ENCODE assay signal across 10 cellular contexts in the genomic region with DNA sequence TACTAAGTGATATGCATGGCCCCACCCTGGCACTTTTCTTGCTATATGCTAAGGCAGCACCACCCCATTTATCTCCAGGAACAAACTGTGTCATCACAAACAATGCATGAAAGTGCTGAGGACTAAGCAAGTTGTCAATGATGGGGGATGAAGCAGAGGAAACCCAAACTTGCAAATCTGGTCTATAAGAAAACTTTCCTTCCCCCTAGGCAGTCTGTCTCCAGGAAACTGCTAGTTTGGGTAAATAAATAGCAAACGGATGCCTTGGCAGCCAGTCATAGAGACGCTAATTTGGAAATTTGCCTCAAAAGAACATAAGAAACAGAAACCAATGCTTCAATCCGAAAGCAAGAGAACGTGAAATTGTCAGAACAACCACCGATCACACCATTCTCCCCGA. TPM values are rescaled to one million over a fixed set of nuclear protein-coding genes. Genes with fewer than 3 reads are reported as not detected.
DNase-seq lines count a peak whose midpoint lies in the region; ATAC-seq, FAIRE-seq and TF ChIP-seq lines count a peak whose summit lies in the region.
"Had no signal": no experiment of that assay in that cellular context is flagged by ENCODE, and none has a peak within 500 bp of the region (broad histone marks: within the 10 kb centered on the region; RNA-seq: fewer than 3 reads in every experiment).

No MANE protein-coding gene starts in this region.

- no peaks in the 10 kb centered on the region for H3K36me3 Mint-ChIP-seq in activated T-helper 17 cell treated with anti-CD3 and anti-CD28 coated beads, Interleukin-2, amount 50 U/mL, for 72 hours (ENCODE audit: low read depth)
- H3K36me3 Mint-ChIP-seq: T-cell had no signal

- peaks cover 5% of the 10 kb centered on the region for H3K4me1 Mint-ChIP-seq in activated T-helper 17 cell treated with anti-CD3 and anti-CD28 coated beads, Interleukin-2, amount 50 U/mL, for 72 hours

- H3K4me1 ChIP-seq in A549 (peaks cover 7% of the 10 kb centered on the region; the same call in 1 of the 3 replicates), body of pancreas (no peaks in the 10 kb centered on the region)

- TF ChIP-seq POLR2A in A549 (IDR thresholded peaks at IDR 0.05; ENCODE audit: low read length) (no peak), body of pancreas (IDR thresholded peaks at IDR 0.05) (no peak)

- no peaks in the 10 kb centered on the region for H3K36me3 ChIP-seq in body of pancreas (replicated peaks in 1 of 2; ENCODE audit: insufficient read depth in 1 of 2, low read depth in 2 of 2)

- H3K9me3 ChIP-seq in A549: no peaks in the 10 kb centered on the region
- no peaks in the 10 kb centered on the region for H3K9me3 ChIP-seq in body of pancreas

- H3K4me3 ChIP-seq in A549 (peak overlapping the region; percentile 14; the same call in 1 of the 3 replicates), body of pancreas (no peak overlapping the region)

- POLR2A ChIA-PET in A549 (lab: Yijun Ruan, JAX) (no interaction called here), GM10248 (lab: Yijun Ruan, JAX) (no interaction called here)

- FAIRE-seq in A549 (lab: Jason Lieb, UNC): no peak

- H3K9me3 Mint-ChIP-seq in activated T-helper 17 cell treated with anti-CD3 and anti-CD28 coated beads, Interleukin-2, amount 50 U/mL, for 72 hours: no peaks in the 10 kb centered on the region
- H3K9me3 Mint-ChIP-seq: T-cell had no signal

- peak in 1 of 2 experiments; percentile 15 for DNase-seq in A549 (ENCODE audit: low read depth in 1 of 2, low spot score in 1 of 2)
- DNase-seq in iPS-NIHi7 (ENCODE audit: extremely low spot score): peak; percentile 35
- DNase-seq in NCI-H446 treated with DMSO at 0.1 percent for 48 hours (lab: John Stamatoyannopoulos, UW): no peak
- no peak for DNase-seq in GM10248 (ENCODE audit: extremely low spot score)
- DNase-seq in NCI-H774 (lab: John Stamatoyannopoulos, UW): no peak
- no peak for DNase-seq in body of pancreas
- DNase-seq: DND-41, T-cell had no signal

- no peak for TF ChIP-seq RAD21 in A549 (conservative IDR thresholded peaks at IDR 0.05 in 1 of 2, IDR thresholded peaks at IDR 0.05 in 1 of 2)

- CTCF ChIA-PET in A549 (lab: Yijun Ruan, JAX): no interaction called here
- CTCF ChIA-PET in GM10248 (lab: Yijun Ruan, JAX): no interaction called here

- H3K4me3 Mint-ChIP-seq in activated T-helper 17 cell treated with anti-CD3 and anti-CD28 coated beads, Interleukin-2, amount 50 U/mL, for 72 hours: peak overlapping the region; percentile 41
- H3K4me3 Mint-ChIP-seq: T-cell had no signal

- no peak overlapping the region for H3K27ac ChIP-seq in A549
- H3K27ac ChIP-seq in body of pancreas: no peak overlapping the region

- intact Hi-C loops in body of pancreas (cut with DNase I): no loop called here

- H3K27ac Mint-ChIP-seq in activated T-helper 17 cell treated with anti-CD3 and anti-CD28 coated beads, Interleukin-2, amount 50 U/mL, for 72 hours: no peak overlapping the region
- H3K27ac Mint-ChIP-seq: T-cell had no signal

- ATAC-seq in A549 (peak in 1 of 2 experiments; percentile 37; a peak in 2 of 6 replicates), GM21619 (IDR thresholded peaks at IDR 0.05; ENCODE audit: unreplicated experiment) (peak; percentile 87), body of pancreas (no peak)
- peak; percentile 43 for ATAC-seq in activated T-helper 17 cell treated with anti-CD3 and anti-CD28 coated beads, Interleukin-2, amount 50 U/mL, for 72 hours (replicated peaks)

- H3K4me2 ChIP-seq in A549: peak overlapping the region; percentile 60

- TF ChIP-seq CTCF in A549 (IDR thresholded peaks at IDR 0.05): no peak
- TF ChIP-seq CTCF in GM10248 (IDR thresholded peaks at IDR 0.05; ENCODE audit: control extremely low read depth, extremely low read depth, low read depth, missing control alignments): no peak
- no peak for TF ChIP-seq CTCF in body of pancreas (IDR thresholded peaks at IDR 0.05)

- H3K27me3 Mint-ChIP-seq in activated T-helper 17 cell treated with anti-CD3 and anti-CD28 coated beads, Interleukin-2, amount 50 U/mL, for 72 hours: peaks cover 16% of the 10 kb centered on the region

- 3% methylated on average over 6 of the region's 6 CpGs for WGBS in A549 (ENCODE audit: missing lambda C conversion rate)
- 20 to 23% methylated on average over 6 of the region's 6 CpGs for WGBS in body of pancreas, 2 donors

- TF ChIP-seq EP300 in A549 (IDR thresholded peaks at IDR 0.05): no peak

- no peaks in the 10 kb centered on the region for H3K27me3 ChIP-seq in body of pancreas

TF ChIP-seq in A549, 52 proteins besides CTCF, POLR2A, EP300 and RAD21:
- TF ChIP-seq SREBF2 (IDR thresholded peaks at IDR 0.05) (no peak), RNF2 (IDR thresholded peaks at IDR 0.05; ENCODE audit: borderline replicate concordance, low read depth) (no peak; the same call in 1 of the 2 replicates), FOXS1 (CRISPR knock-in tag; IDR thresholded peaks at IDR 0.05) (no peak), NPAS2 (CRISPR knock-in tag; IDR thresholded peaks at IDR 0.05; ENCODE audit: borderline replicate concordance) (no peak), CBX2 (IDR thresholded peaks at IDR 0.05; ENCODE audit: borderline replicate concordance, low read depth) (no peak), JUN (IDR thresholded peaks at IDR 0.05) (no peak), JUNB (IDR thresholded peaks at IDR 0.05) (no peak), ATOH8 (CRISPR knock-in tag; IDR thresholded peaks at IDR 0.05; ENCODE audit: low read depth) (no peak), CBX8 (IDR thresholded peaks at IDR 0.05) (no peak), HOXB5 (CRISPR knock-in tag; IDR thresholded peaks at IDR 0.05) (no peak), EHF (CRISPR knock-in tag; IDR thresholded peaks at IDR 0.05) (no peak), KDM5A (IDR thresholded peaks at IDR 0.05) (no peak), FOSL2 (IDR thresholded peaks at IDR 0.05) (no peak), FOSL2 (CRISPR knock-in tag; IDR thresholded peaks at IDR 0.05) (no peak)
TF ChIP-seq in A549: peak in this region for 0.

RNA-seq across cellular contexts. Expression of gene HSBP1, which starts 5.6 kb away (rescaled TPM):
- polyA plus RNA-seq in A549 (2011; rRNA removed) (236 and 280 TPM in 2 replicates), A549 (2017; fragmentation: RNase III; extraction: RNeasy Plus Mini Kit Qiagen cat#74134 plus additional on column Dnase treatment) (185 to 206 TPM (median 190 TPM) in 3 replicates)
- 147 and 175 TPM in 2 replicates for polyA plus RNA-seq in A549 (2012; cell fraction: cytosol; rRNA removed)
- polyA plus RNA-seq in A549 (2012; cell fraction: nucleus; rRNA removed): 16.4 and 29.1 TPM in 2 replicates
- polyA minus RNA-seq in A549 (2011; rRNA and poly(A)+ RNA removed): 43.5 and 58.5 TPM in 2 replicates
- total RNA-seq in activated T-helper 17 cell treated with anti-CD3 and anti-CD28 coated beads, Interleukin-2, amount 50 U/mL, for 72 hours: 10 to 100 TPM; 47.9 to 75.3 TPM
- total RNA-seq in body of pancreas: 10 to 100 TPM in 1 of 2 donors, 1 to 10 TPM in 1; 4.9 to 12.5 TPM
